10 cellular contexts compared by ENCODE assay signal in the genomic region with DNA sequence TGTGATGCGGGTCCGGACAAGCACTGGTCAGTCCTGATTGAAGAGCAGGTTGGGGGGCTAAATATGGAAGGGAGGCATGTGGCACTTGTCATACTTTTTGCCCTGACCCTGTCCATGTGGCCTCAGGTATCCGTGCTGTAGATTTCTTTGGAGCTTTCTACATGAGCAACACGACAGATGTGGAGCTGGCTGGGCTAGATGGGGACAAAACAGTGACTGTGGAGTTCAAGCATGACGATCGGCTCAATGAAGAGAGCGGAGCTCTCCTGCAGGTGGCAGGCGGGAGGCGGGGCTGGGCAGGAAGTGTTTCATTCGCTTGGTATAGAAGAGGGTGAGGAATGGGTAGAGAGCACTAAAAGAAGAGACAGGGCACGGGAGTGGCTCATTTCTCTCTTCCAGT. TPM values are rescaled to one million over a fixed set of nuclear protein-coding genes. Genes with fewer than 3 reads are reported as not detected.
DNase-seq lines count a peak whose midpoint lies in the region; ATAC-seq and TF ChIP-seq lines count a peak whose summit lies in the region.
"Had no signal": no experiment of that assay in that cellular context is flagged by ENCODE, and none has a peak within 500 bp of the region (broad histone marks: within the 10 kb centered on the region; RNA-seq: fewer than 3 reads in every experiment).

No MANE protein-coding gene starts in this region.

- H3K27ac Mint-ChIP-seq in CD8-positive, alpha-beta T cell = peak overlapping the region; percentile 64
- peak overlapping the region in 4 of 6 donors; percentile 13 to 90 (median 56) for H3K27ac Mint-ChIP-seq in naive B cell

- no peaks in the 10 kb centered on the region for H3K9me2 ChIP-seq in PC-9 (ENCODE audit: insufficient read depth)

- 0 out of 2 replicates have a peak, but pooled peaks cover 4% of the 10 kb centered on the region for H4K20me1 ChIP-seq in PC-9 (ENCODE audit: insufficient read depth)

- H3K9me3 ChIP-seq in CD8-positive, alpha-beta T cell (ENCODE audit: low read length) = no peaks in the 10 kb centered on the region
- H3K9me3 ChIP-seq in PC-9 (ENCODE audit: insufficient read depth, low read depth) = no peaks in the 10 kb centered on the region

- no TSS peak for BruUV-seq in PC-9 (replicated peaks; lab: Mats Ljungman, UMichigan)

- peaks cover 28% of the 10 kb centered on the region for H3K36me3 ChIP-seq in CD8-positive, alpha-beta T cell (ENCODE audit: insufficient read depth, low read length)
- H3K36me3 ChIP-seq in PC-9 (ENCODE audit: low read depth) (peaks cover 55% of the 10 kb centered on the region), brain microvascular endothelial cell (replicated peaks) (peaks cover 80% of the 10 kb centered on the region)

- H3K27me3 Mint-ChIP-seq in CD8-positive, alpha-beta T cell (ENCODE audit: low read depth) = no peaks in the 10 kb centered on the region
- no peaks in the 10 kb centered on the region for H3K27me3 Mint-ChIP-seq in naive B cell

- H2AFZ ChIP-seq in PC-9 = no peak overlapping the region

- TF ChIP-seq CTCF in CD8-positive, alpha-beta T cell (IDR thresholded peaks at IDR 0.05) = peak; percentile 50
- TF ChIP-seq CTCF in PC-9 (conservative IDR thresholded peaks at IDR 0.05) (no peak), brain microvascular endothelial cell (IDR thresholded peaks at IDR 0.05; ENCODE audit: low read depth, low read length, missing control alignments) (no peak)

- no peak overlapping the region for H3K4me3 ChIP-seq in CD8-positive, alpha-beta T cell (ENCODE audit: low read depth, low read length)
- H3K4me3 ChIP-seq in PC-9 (no peak overlapping the region), brain microvascular endothelial cell (ENCODE audit: low read depth, low read length) (no peak overlapping the region)
- H3K4me3 ChIP-seq: skin epidermis had no signal

- H3K4me3 Mint-ChIP-seq in CD8-positive, alpha-beta T cell = no peak overlapping the region
- H3K4me3 Mint-ChIP-seq in naive B cell = peak overlapping the region in 7 of 8 donors; percentile 30 to 82 (median 64)

- H3K27ac ChIP-seq in CD8-positive, alpha-beta T cell (ENCODE audit: low read depth, low read length) = no peak overlapping the region
- H3K27ac ChIP-seq in PC-9 (no peak overlapping the region), brain microvascular endothelial cell (no peak overlapping the region)
- H3K27ac ChIP-seq: skin epidermis had no signal

- H3K4me2 ChIP-seq in PC-9 = no peak overlapping the region

- peak; percentile 46 for ATAC-seq in CD8-positive, alpha-beta T cell
- ATAC-seq in naive B cell (ENCODE audit: low read depth in 2 of 2) (peak; percentile 27 to 37), HG03378 (IDR thresholded peaks at IDR 0.05; ENCODE audit: unreplicated experiment) (no peak)

- peaks cover 36% of the 10 kb centered on the region for H3K4me1 Mint-ChIP-seq in CD8-positive, alpha-beta T cell (ENCODE audit: low read depth)
- peaks cover 22 to 39% (median 33%) of the 10 kb centered on the region in 3 donors for H3K4me1 Mint-ChIP-seq in naive B cell

- H3K27me3 ChIP-seq in CD8-positive, alpha-beta T cell (ENCODE audit: insufficient read depth, low read length) = no peaks in the 10 kb centered on the region
- H3K27me3 ChIP-seq in PC-9 (ENCODE audit: insufficient read depth, low read depth) (no peaks in the 10 kb centered on the region), brain microvascular endothelial cell (replicated peaks) (no peaks in the 10 kb centered on the region)

- POLR2A ChIA-PET in CD8-positive, alpha-beta T cell (lab: Charles Lee) = interaction anchor here (0.6 to 7.9 kb wide), 7 partner anchors 9 to 42 kb away, joined by 3 to 95 read pairs (median 7); partner anchors contain the start of genes CHCHD1 and NDST2
- POLR2A ChIA-PET in PC-9 (lab: Charles Lee; ENCODE audit: unreplicated experiment) = interaction anchor here (0.8 kb wide), 1 partner anchor 12 kb away, joined by 5 read pairs; no protein-coding TSS in a partner anchor

- peak; percentile 35 to 76 (median 69) for DNase-seq in CD8-positive, alpha-beta T cell
- DNase-seq in NCI-H510A treated with DMSO at 0.1 percent for 48 hours (lab: John Stamatoyannopoulos, UW) (peak; percentile 79), activated T-helper 1 cell treated with Interleukin-2 at 50 U/mL for 16 hours (ENCODE audit: low read depth) (peak; percentile 52), naive B cell (peak; percentile 35), HPDE6-E6E7 (ENCODE audit: extremely low spot score) (no peak), PC-9 (no peak), brain microvascular endothelial cell (no peak)
- DNase-seq: C1 segment of cervical spinal cord had no signal

- H3F3A ChIP-seq in PC-9 (ENCODE audit: insufficient read depth, low read depth) = peaks cover 16% of the 10 kb centered on the region

- H3K9me3 Mint-ChIP-seq in CD8-positive, alpha-beta T cell = no peaks in the 10 kb centered on the region
- H3K9me3 Mint-ChIP-seq in naive B cell = no peaks in the 10 kb centered on the region

- peaks cover 16% of the 10 kb centered on the region for H3K4me1 ChIP-seq in CD8-positive, alpha-beta T cell (ENCODE audit: insufficient read depth, low read length)
- no peaks in the 10 kb centered on the region for H3K4me1 ChIP-seq in PC-9 (replicated peaks; ENCODE audit: insufficient read depth)

- in situ Hi-C loops in brain microvascular endothelial cell (cut with HindIII; ENCODE audit: low pct_ligation_motif_present, low sequenced_read_pairs) = no loop called here

- CTCF ChIA-PET in CD8-positive, alpha-beta T cell (lab: Charles Lee) = interaction anchor here (0.6 to 5.5 kb wide), 17 partner anchors 10 to 171 kb away, joined by 3 to 34 read pairs (median 5); partner anchors contain the start of genes CHCHD1 and SEC24C
- CTCF ChIA-PET in PC-9 (lab: Charles Lee) = no interaction called here

- no peaks in the 10 kb centered on the region for H3K79me2 ChIP-seq in PC-9 (ENCODE audit: low read depth)

- intact Hi-C loops in CD8-positive, alpha-beta T cell (cut with DNase I, micrococcal nuclease) = no loop called here
- intact Hi-C loops in PC-9 (cut with micrococcal nuclease; ENCODE audit: unreplicated experiment) = no loop called here

- peaks cover 83% of the 10 kb centered on the region for H3K36me3 Mint-ChIP-seq in CD8-positive, alpha-beta T cell
- H3K36me3 Mint-ChIP-seq in naive B cell = peaks cover 19 to 30% of the 10 kb centered on the region in 2 donors

RNA-seq across cellular contexts. Expression of gene CHCHD1, which starts 13.0 kb away (rescaled TPM):
- 1 to 10 TPM; 7.2 to 8.1 TPM for total RNA-seq in CD8-positive, alpha-beta T cell
- 10 to 100 TPM; 17.6 to 54.5 (median 39.6) TPM for polyA plus RNA-seq in naive B cell (ENCODE audit: low read depth in 6 of 6)
- 44.1 and 44.5 TPM in 2 replicates for total RNA-seq in PC-9 (2021)

RNA-seq across cellular contexts. Expression of gene ZSWIM8, which starts 16.5 kb away (rescaled TPM):
- total RNA-seq in CD8-positive, alpha-beta T cell = 10 to 100 TPM; 68.2 to 72.4 TPM
- polyA plus RNA-seq in naive B cell (ENCODE audit: low read depth in 6 of 6) = 10 to 100 TPM in 5 of 6 donors, 1 to 10 TPM in 1; 4.3 to 21.7 (median 15.8) TPM
- 49.2 and 70.0 TPM in 2 replicates for total RNA-seq in PC-9 (2021)

RNA-seq across cellular contexts. Expression of gene SEC24C, which starts 24.7 kb away (rescaled TPM):
- 10 to 100 TPM; 76.9 to 78.6 TPM for total RNA-seq in CD8-positive, alpha-beta T cell
- polyA plus RNA-seq in naive B cell (ENCODE audit: low read depth in 6 of 6) = 10 to 100 TPM; 20.3 to 39.4 (median 28.2) TPM
- total RNA-seq in PC-9 (2021) = 83.1 and 105 TPM in 2 replicates

RNA-seq across cellular contexts. Expression of gene NDST2, which starts 42.5 kb away (rescaled TPM):
- 100 to 1,000 TPM; 152 to 154 TPM for total RNA-seq in CD8-positive, alpha-beta T cell
- 10 to 100 TPM in 5 of 6 donors, 1 to 10 TPM in 1; 6.2 to 29.8 (median 16.4) TPM for polyA plus RNA-seq in naive B cell (ENCODE audit: low read depth in 6 of 6)
- 20.4 and 22.8 TPM in 2 replicates for total RNA-seq in PC-9 (2021)

Comparison
In these comparisons a context has a peak if more than half of its experiments do, and no peak if none do; other contexts are left out.
1. DNase-seq: peak in CD8-positive, alpha-beta T cell (7 of 7), NCI-H510A treated with DMSO at 0.1 percent for 48 hours (single experiment), activated T-helper 1 cell treated with Interleukin-2 at 50 U/mL for 16 hours (single experiment) and naive B cell (single experiment); none in HPDE6-E6E7 (single experiment), PC-9 (0 of 2) and brain microvascular endothelial cell (single experiment).